ENCODE assay signal across 8 cellular contexts in the genomic region with DNA sequence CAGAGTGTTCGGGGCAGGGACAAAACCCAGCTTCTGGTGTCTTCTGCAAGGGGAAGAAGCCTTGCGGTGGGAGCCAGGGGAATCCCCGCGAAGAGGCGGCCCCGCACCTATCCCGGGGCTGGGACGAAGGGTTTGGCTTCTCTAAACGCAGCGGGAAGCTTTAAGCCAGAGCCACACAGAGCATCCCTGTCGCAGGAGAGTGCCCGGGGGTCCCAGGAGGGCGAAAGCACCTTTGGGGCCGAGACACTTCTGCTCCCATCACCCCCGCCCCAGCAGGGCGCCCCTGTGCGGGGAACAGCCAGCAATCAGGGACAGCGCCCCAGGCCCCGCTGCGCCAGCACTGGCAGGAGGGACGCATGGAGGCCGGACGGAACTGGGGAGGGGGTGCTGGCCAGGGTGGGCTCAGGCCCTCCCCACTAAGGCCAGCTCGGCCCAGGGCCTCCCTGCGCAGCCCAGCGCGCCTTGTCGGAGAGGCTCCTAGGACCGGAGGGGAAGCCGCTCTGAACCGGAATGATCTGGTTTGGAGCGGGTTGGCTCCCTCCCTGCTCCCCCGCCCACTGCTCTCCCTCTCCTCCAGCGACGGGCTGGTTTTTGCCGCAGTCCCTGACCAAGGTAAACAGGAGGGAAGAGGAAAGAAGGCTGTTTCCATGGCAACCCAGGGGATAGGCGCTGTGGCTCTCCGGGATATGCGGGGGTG.
DNase-seq lines count a peak whose midpoint lies in the region; ATAC-seq, FAIRE-seq and TF ChIP-seq lines count a peak whose summit lies in the region.

No MANE protein-coding gene starts in this region.

- H3K9me3 ChIP-seq in liver (ENCODE audit: control insufficient read depth in 4 of 4, low read length in 3 of 4) = no peaks in the 10 kb centered on the region
- H3K9me3 ChIP-seq in HepG2 (ENCODE audit: low read length) = no peaks in the 10 kb centered on the region
- no peaks in the 10 kb centered on the region for H3K9me3 ChIP-seq in GM12878 (replicated peaks; ENCODE audit: control insufficient read depth, insufficient read depth, low read length)

- no peak for ATAC-seq in HepG2
- ATAC-seq in GM12878 = peak; percentile 41

- H3K36me3 ChIP-seq in liver (ENCODE audit: control insufficient read depth in 4 of 4, insufficient read depth in 3 of 4, low read depth in 1 of 4, low read length in 3 of 4) (peaks cover 0 to 17% (median 3%) of the 10 kb centered on the region in 4 donors), HepG2 (replicated peaks in 1 of 2; ENCODE audit: control insufficient read depth in 1 of 2, insufficient read depth in 2 of 2, low read length in 2 of 2) (peaks cover 0 to 6% of the 10 kb centered on the region in 2 experiments; a peak in 1 of 5 replicates), GM12878 (ENCODE audit: control insufficient read depth in 2 of 2, insufficient read depth in 2 of 2, low read length in 1 of 2) (peaks cover 0 to 5% of the 10 kb centered on the region in 2 experiments; a peak in 2 of 4 replicates)

- FAIRE-seq in HepG2 (lab: Jason Lieb, UNC) (no peak), GM12878 (lab: Jason Lieb, UNC) (peak; percentile 13)

- H3K27me3 ChIP-seq in liver (ENCODE audit: control insufficient read depth in 4 of 4, insufficient read depth in 4 of 4, low read length in 3 of 4) (no peaks in the 10 kb centered on the region), HepG2 (ENCODE audit: control insufficient read depth in 1 of 2, insufficient read depth in 2 of 2, low read length in 2 of 2) (no peaks in the 10 kb centered on the region), GM12878 (replicated peaks in 1 of 2; ENCODE audit: control insufficient read depth in 2 of 2, insufficient read depth in 2 of 2, low read length in 1 of 2) (no peaks in the 10 kb centered on the region)

- no peak for TF ChIP-seq POLR2A in HepG2 (IDR thresholded peaks at IDR 0.05; ENCODE audit: insufficient read depth in 1 of 2, low read depth in 2 of 2, low read length in 2 of 2)
- peak; percentile 91 for TF ChIP-seq POLR2A in GM12878 (IDR thresholded peaks at IDR 0.05; ENCODE audit: low read depth, low read length)

- H2AFZ ChIP-seq in HepG2 (ENCODE audit: low read length) = no peak overlapping the region
- peak overlapping the region; percentile 77 for H2AFZ ChIP-seq in GM12878 (ENCODE audit: control insufficient read depth, low read depth, low read length)

- CTCF ChIA-PET in HepG2 (lab: Yijun Ruan, JAX; ENCODE audit: low intra/inter-chr PET ratio, low total read pairs) (no interaction called here), GM12878 (lab: Yijun Ruan, JAX) (interaction anchor here (0.6 to 1.4 kb wide), 3 partner anchors 7 to 1144 kb away, joined by 3 read pairs; no protein-coding TSS in a partner anchor)

- intact Hi-C loops in HepG2 (cut with micrococcal nuclease; ENCODE audit: unreplicated experiment) (no loop called here), GM12878 (cut with micrococcal nuclease; ENCODE audit: unreplicated experiment) (no loop called here), posterior vena cava (cut with DNase I) (no loop called here)

- RAD21 ChIA-PET in GM12878 (lab: Charles Lee; ENCODE audit: unreplicated experiment) = no interaction called here

- TF ChIP-seq EP300 in HepG2 (IDR thresholded peaks at IDR 0.05; ENCODE audit: low read depth in 2 of 2, low read length in 2 of 2) (no peak), HepG2 (CRISPR knock-in tag; IDR thresholded peaks at IDR 0.05; ENCODE audit: borderline replicate concordance) (no peak), GM12878 (IDR thresholded peaks at IDR 0.05; ENCODE audit: borderline replicate concordance in 1 of 2, control insufficient read depth in 1 of 2, low read depth in 2 of 2, low read length in 2 of 2) (no peak)

- H3K27ac ChIP-seq in liver (ENCODE audit: low read depth in 1 of 2, low read length in 2 of 2) (peak overlapping the region in 1 of 2 donors; percentile 49), HepG2 (ENCODE audit: extremely low read length, insufficient read depth, low read length) (no peak overlapping the region), GM12878 (ENCODE audit: control insufficient read depth, insufficient read depth) (peak overlapping the region; percentile 48)

- peak overlapping the region in 2 of 3 donors; percentile 41 to 58 for H3K4me3 ChIP-seq in liver (ENCODE audit: low read depth in 1 of 3, low read length in 3 of 3)
- H3K4me3 ChIP-seq in HepG2 (replicated peaks in 1 of 3; ENCODE audit: insufficient read depth in 1 of 3, low read depth in 2 of 3, low read length in 3 of 3) = no peak overlapping the region
- H3K4me3 ChIP-seq in GM12878 = peak overlapping the region; percentile 47; the same call in 1 of the 2 replicates

- H3K79me2 ChIP-seq in HepG2 (ENCODE audit: insufficient read depth, low read length) = no peaks in the 10 kb centered on the region
- no peaks in the 10 kb centered on the region for H3K79me2 ChIP-seq in GM12878 (ENCODE audit: control insufficient read depth, insufficient read depth, low read length)

- TF ChIP-seq RAD21 in liver (IDR thresholded peaks at IDR 0.05) (no peak), HepG2 (CRISPR knock-in tag; IDR thresholded peaks at IDR 0.05) (no peak), GM12878 (IDR thresholded peaks at IDR 0.05; ENCODE audit: insufficient read depth, low read depth, low read length) (no peak)

- BruUV-seq in HepG2 (replicated peaks; lab: Mats Ljungman, UMichigan) = no TSS peak
- no TSS peak for BruUV-seq in GM12878 (replicated peaks; lab: Mats Ljungman, UMichigan)

- SMC1A ChIA-PET in GM12878 (lab: Charles Lee; ENCODE audit: uncharacterized antibody, unreplicated experiment) = no interaction called here

- in situ Hi-C loops in HepG2 (cut with HindIII; ENCODE audit: extremely low pct_ligation_motif_present, low pct_unique_long_range_greater_than_20kb) = no loop called here
- in situ Hi-C loops in GM12878 (cut with MboI) = no loop called here

- WGBS in liver = 41% methylated on average over 39 of the region's 39 CpGs
- WGBS in HepG2 (ENCODE audit: low lambda C conversion rate) = 90% methylated on average over 31 of the region's 39 CpGs
- WGBS in GM12878 (ENCODE audit: insufficient coverage, insufficient replicate concordance, low lambda C conversion rate, missing lambda C conversion rate) = 51% methylated on average over 38 of the region's 39 CpGs

- TF ChIP-seq CTCF in liver (IDR thresholded peaks at IDR 0.05; ENCODE audit: low read depth, low read length, missing input control) = no peak
- no peak for TF ChIP-seq CTCF in HepG2 (CRISPR knock-in tag; IDR thresholded peaks at IDR 0.05)
- no peak for TF ChIP-seq CTCF in GM12878 (IDR thresholded peaks at IDR 0.05 in 2 of 3, conservative IDR thresholded peaks at IDR 0.05 in 1 of 3; ENCODE audit: control insufficient read depth in 2 of 3, extremely low read depth in 1 of 3, insufficient read depth in 1 of 3, low read depth in 3 of 3, low read length in 3 of 3)

- no peak overlapping the region for H3K9ac ChIP-seq in liver (ENCODE audit: low read depth in 1 of 2, low read length in 2 of 2)
- no peak overlapping the region for H3K9ac ChIP-seq in HepG2 (ENCODE audit: insufficient read depth, low read depth, low read length)
- H3K9ac ChIP-seq in GM12878 (ENCODE audit: control insufficient read depth, insufficient read depth, low read length) = peak overlapping the region; percentile 71

- DNase-seq in HepG2 (ENCODE audit: low spot score) (no peak), NCI-H526 treated with DMSO at 0.1 percent for 48 hours (lab: John Stamatoyannopoulos, UW) (peak; percentile 51), GM12878 (ENCODE audit: low read depth, low spot score) (no peak), hypothalamus (lab: John Stamatoyannopoulos, UW) (peak in 43 of 51 donors; percentile 8 to 84 (median 56)), posterior vena cava (ENCODE audit: low spot score) (peak; percentile 92), Kasumi-1 (lab: John Stamatoyannopoulos, UW) (no peak), NCI-H1694 (lab: John Stamatoyannopoulos, UW) (no peak)

- POLR2A ChIA-PET in HepG2 (lab: Yijun Ruan, JAX) = no interaction called here
- POLR2A ChIA-PET in GM12878 (lab: Charles Lee) = no interaction called here

- H3K4me2 ChIP-seq in HepG2 (ENCODE audit: low read depth, low read length) (no peak overlapping the region), GM12878 (ENCODE audit: control insufficient read depth, insufficient read depth) (peak overlapping the region; percentile 77)

- H3K4me1 ChIP-seq in liver (ENCODE audit: control insufficient read depth in 4 of 4, insufficient read depth in 4 of 4, low read length in 3 of 4) = no peaks in the 10 kb centered on the region
- H3K4me1 ChIP-seq in HepG2 (ENCODE audit: insufficient read depth, low read length) = peaks cover 31% of the 10 kb centered on the region
- peaks cover 24% of the 10 kb centered on the region for H3K4me1 ChIP-seq in GM12878 (ENCODE audit: control insufficient read depth, insufficient read depth, low read length)

- H4K20me1 ChIP-seq in HepG2 (ENCODE audit: insufficient read depth, low read length) (no peaks in the 10 kb centered on the region), GM12878 (ENCODE audit: control insufficient read depth, insufficient read depth) (no peaks in the 10 kb centered on the region)

TF ChIP-seq in liver, 16 proteins besides CTCF, POLR2A, EP300 and RAD21 (continues in another document):
- no peak for TF ChIP-seq HNF4A (conservative IDR thresholded peaks at IDR 0.05)

TF ChIP-seq in HepG2, 621 proteins besides CTCF, POLR2A, EP300 and RAD21 (continues in another document):
- TF ChIP-seq MAF1 (CRISPR knock-in tag; IDR thresholded peaks at IDR 0.05; ENCODE audit: borderline replicate concordance) (no peak), ZNF614 (CRISPR knock-in tag; IDR thresholded peaks at IDR 0.05; ENCODE audit: borderline replicate concordance) (no peak), ZNF225 (CRISPR knock-in tag; IDR thresholded peaks at IDR 0.05) (no peak)

TF ChIP-seq in GM12878, 131 proteins besides CTCF, POLR2A, EP300 and RAD21:
- no peak for TF ChIP-seq ZNF622 (IDR thresholded peaks at IDR 0.05)
- TF ChIP-seq SRF (IDR thresholded peaks at IDR 0.05; ENCODE audit: low read depth in 2 of 2, low read length in 2 of 2) = no peak
- TF ChIP-seq RUNX3 (IDR thresholded peaks at IDR 0.05; ENCODE audit: low read length) = peak; percentile 37; the same call in 1 of the 2 replicates
- TF ChIP-seq POLR2AphosphoS5 (IDR thresholded peaks at IDR 0.05; ENCODE audit: low read length) = peak; percentile 63; the same call in 1 of the 2 replicates
- peak; percentile 16; the same call in 1 of the 2 replicates for TF ChIP-seq EED (IDR thresholded peaks at IDR 0.05; ENCODE audit: low read depth)

Comparison
In these comparisons a context has a peak if more than half of its experiments do, and no peak if none do; other contexts are left out.
1. H3K4me3 ChIP-seq: peak in liver (2 of 3) and GM12878 (single experiment); none in HepG2 (0 of 3).
2. DNase-seq: peak in NCI-H526 treated with DMSO at 0.1 percent for 48 hours (single experiment), hypothalamus (43 of 51) and posterior vena cava (single experiment); none in HepG2 (single experiment), GM12878 (single experiment), Kasumi-1 (0 of 2) and NCI-H1694 (single experiment).